Comparison of ENCODE assay signal across 1 cellular context in genomic region chr18:3466051-3466450, GRCh38.
TF ChIP-seq lines count a peak whose summit lies in the region.

No MANE protein-coding gene starts in this region.

TF ChIP-seq in endothelial cell of umbilical vein, 7 proteins besides CTCF, POLR2A, EP300 and RAD21:
- TF ChIP-seq JUN (IDR thresholded peaks at IDR 0.05; ENCODE audit: borderline replicate concordance, insufficient read depth, insufficient read length, low read depth) = peak; percentile 76
- no peak for TF ChIP-seq EZH2 (IDR thresholded peaks at IDR 0.05; ENCODE audit: borderline replicate concordance, low read depth, low read length, severe bottlenecking)
- TF ChIP-seq MYC (IDR thresholded peaks at IDR 0.05; ENCODE audit: low read depth, low read length) = no peak
- peak; percentile 83 for TF ChIP-seq POLR2AphosphoS5 (IDR thresholded peaks at IDR 0.05; ENCODE audit: insufficient read depth, low read depth, low read length)
- TF ChIP-seq GATA2 (IDR thresholded peaks at IDR 0.05; ENCODE audit: insufficient read depth, insufficient read length, low read depth, low read length) = peak; percentile 17
- peak; percentile 84 for TF ChIP-seq FOS (IDR thresholded peaks at IDR 0.05; ENCODE audit: borderline replicate concordance, insufficient read depth, low read length)
- TF ChIP-seq, protein P1, sequence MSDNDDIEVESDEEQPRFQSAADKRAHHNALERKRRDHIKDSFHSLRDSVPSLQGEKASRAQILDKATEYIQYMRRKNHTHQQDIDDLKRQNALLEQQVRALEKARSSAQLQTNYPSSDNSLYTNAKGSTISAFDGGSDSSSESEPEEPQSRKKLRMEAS (IDR thresholded peaks at IDR 0.05; ENCODE audit: insufficient read depth, insufficient read length) = no peak
TF ChIP-seq in endothelial cell of umbilical vein: peak in this region for 4.
